Comparison of ENCODE assay signal across 1 cellular context in genomic region chr4:99947190-99947578, GRCh38.
TF ChIP-seq lines count a peak whose summit lies in the region.

No MANE protein-coding gene starts in this region.

TF ChIP-seq in GM23338, 12 proteins besides CTCF, POLR2A, EP300 and RAD21 (continued from another document):
- no peak for TF ChIP-seq ZNF462 (CRISPR knock-in tag; IDR thresholded peaks at IDR 0.05)
- TF ChIP-seq POLR2AphosphoS5 (IDR thresholded peaks at IDR 0.05; ENCODE audit: low read depth), result no peak; the same call in 1 of the 2 replicates
- TF ChIP-seq NANOG (IDR thresholded peaks at IDR 0.05; ENCODE audit: borderline replicate concordance), result no peak
